8 cellular contexts compared by ENCODE assay signal in genomic region chr6:128519931-128520435, GRCh38. TPM values are rescaled to one million over a fixed set of nuclear protein-coding genes. Genes with fewer than 3 reads are reported as not detected.
DNase-seq lines count a peak whose midpoint lies in the region; ATAC-seq, FAIRE-seq and TF ChIP-seq lines count a peak whose summit lies in the region.

No MANE protein-coding gene starts in this region.

- TF ChIP-seq POLR2A in H1 (IDR thresholded peaks at IDR 0.05; ENCODE audit: control extremely low read depth in 1 of 2, low read depth in 2 of 2, low read length in 2 of 2), result no peak

- H3K36me3 ChIP-seq in CD4-positive, CD25-positive, alpha-beta regulatory T cell (ENCODE audit: control insufficient read depth, insufficient read depth, low read length), result no peaks in the 10 kb centered on the region
- no peaks in the 10 kb centered on the region for H3K36me3 ChIP-seq in H1 (ENCODE audit: control insufficient read depth in 2 of 4, insufficient read depth in 4 of 4, low read length in 3 of 4)

- CTCF ChIA-PET in H1 (lab: Charles Lee; ENCODE audit: partially characterized antibody), result interaction anchor here (0.8 to 2.1 kb wide), 6 partner anchors 25 to 665 kb away, joined by 3 to 9 read pairs (median 3); no protein-coding TSS in a partner anchor

- no peak overlapping the region for H2BK20ac ChIP-seq in H1 (ENCODE audit: low read length)

- ATAC-seq in CD4-positive, CD25-positive, alpha-beta regulatory T cell (ENCODE audit: low read depth in 2 of 2), result peak; percentile 17 to 18
- ATAC-seq in GM21360 (IDR thresholded peaks at IDR 0.05; ENCODE audit: unreplicated experiment), result peak; percentile 17
- peak; percentile 63 for ATAC-seq in stimulated activated memory B cell treated with anti-CD40 and anti-IgM and Interleukin-4, amounts not matched to agents 10 μg/mL and 1 μg/mL and 100 μg/mL, for 72 hours

- peak overlapping the region; percentile 91 for H4K91ac ChIP-seq in H1 (replicated peaks; ENCODE audit: insufficient read length, low read length)

- H3K4me2 ChIP-seq in H1 (ENCODE audit: insufficient read depth in 1 of 2, low read depth in 2 of 2, low read length in 2 of 2), result peak overlapping the region; percentile 95 to 99

- no peak overlapping the region for H2AK5ac ChIP-seq in H1 (ENCODE audit: low read depth, low read length)

- H3K27ac Mint-ChIP-seq in CD4-positive, CD25-positive, alpha-beta regulatory T cell, result peak overlapping the region in 1 of 3 donors; percentile 38
- H3K27ac Mint-ChIP-seq in stimulated activated memory B cell treated with anti-CD40 and anti-IgM and Interleukin-4, amounts not matched to agents 10 μg/mL and 1 μg/mL and 100 μg/mL, for 72 hours, result peak overlapping the region; percentile 53

- no peak for TF ChIP-seq EP300 in H1 (IDR thresholded peaks at IDR 0.05; ENCODE audit: borderline replicate concordance in 1 of 2, low read depth in 2 of 2, low read length in 2 of 2)

- H3K9me3 ChIP-seq in CD4-positive, CD25-positive, alpha-beta regulatory T cell (ENCODE audit: control insufficient read depth in 2 of 2, low read length in 2 of 2), result no peaks in the 10 kb centered on the region
- no peaks in the 10 kb centered on the region for H3K9me3 ChIP-seq in H1 (ENCODE audit: insufficient read depth in 2 of 2, low read depth in 1 of 2, low read length in 1 of 2)

- peak overlapping the region; percentile 95 for H4K5ac ChIP-seq in H1 (ENCODE audit: insufficient read length, low read depth, low read length)

- H3K79me1 ChIP-seq in H1 (ENCODE audit: low read depth, low read length), result peaks cover 4% of the 10 kb centered on the region; the same call in 1 of the 2 replicates

- peak overlapping the region; percentile 46 for H3K4me3 ChIP-seq in CD4-positive, CD25-positive, alpha-beta regulatory T cell (ENCODE audit: low read depth, low read length)
- peak overlapping the region; percentile 37 for H3K4me3 ChIP-seq in HL-60 (replicated peaks; ENCODE audit: insufficient read depth, low read length)
- peak overlapping the region; percentile 88 to 96 (median 92) for H3K4me3 ChIP-seq in H1 (ENCODE audit: extremely low read depth in 1 of 4, insufficient read depth in 2 of 4, low read depth in 3 of 4, low read length in 4 of 4)

- no peak for TF ChIP-seq CTCF in HL-60 (IDR thresholded peaks at IDR 0.05; ENCODE audit: insufficient read depth, low read length)
- TF ChIP-seq CTCF in H1 (IDR thresholded peaks at IDR 0.05; ENCODE audit: control extremely low read depth in 1 of 3, insufficient read depth in 1 of 3, low read depth in 1 of 3, low read length in 3 of 3), result no peak

- POLR2A ChIA-PET in H1 (lab: Charles Lee; ENCODE audit: partially characterized antibody), result interaction anchor here (1.0 to 2.0 kb wide), 17 partner anchors 8 to 713 kb away, joined by 3 to 9 read pairs (median 3); no protein-coding TSS in a partner anchor

- H3K4me1 ChIP-seq in CD4-positive, CD25-positive, alpha-beta regulatory T cell (ENCODE audit: control insufficient read depth, insufficient read depth, low read length, poor library complexity, severe bottlenecking), result peaks cover 18% of the 10 kb centered on the region
- H3K4me1 ChIP-seq in H1 (replicated peaks in 1 of 4; ENCODE audit: control insufficient read depth in 3 of 4, insufficient read depth in 4 of 4, low read length in 3 of 4), result peaks cover 0 to 7% (median 3%) of the 10 kb centered on the region in 4 experiments; a peak in 3 of 7 replicates

- peaks cover 0 to 2% (median 0%) of the 10 kb centered on the region in 7 donors for H3K9me3 Mint-ChIP-seq in CD4-positive, CD25-positive, alpha-beta regulatory T cell
- no peaks in the 10 kb centered on the region for H3K9me3 Mint-ChIP-seq in stimulated activated memory B cell treated with anti-CD40 and anti-IgM and Interleukin-4, amounts not matched to agents 10 μg/mL and 1 μg/mL and 100 μg/mL, for 72 hours

- H3K9ac ChIP-seq in H1 (replicated peaks in 1 of 4; ENCODE audit: extremely low read depth in 1 of 4, low read depth in 3 of 4, low read length in 3 of 4), result peak overlapping the region; percentile 88 to 92 (median 90)

- peak overlapping the region; percentile 50 for H2BK120ac ChIP-seq in H1 (replicated peaks; ENCODE audit: low read depth, low read length)

- H3K27me3 Mint-ChIP-seq in CD4-positive, CD25-positive, alpha-beta regulatory T cell, result peaks cover 67% of the 10 kb centered on the region
- peaks cover 64% of the 10 kb centered on the region for H3K27me3 Mint-ChIP-seq in stimulated activated memory B cell treated with anti-CD40 and anti-IgM and Interleukin-4, amounts not matched to agents 10 μg/mL and 1 μg/mL and 100 μg/mL, for 72 hours

- H3K23ac ChIP-seq in H1 (ENCODE audit: insufficient read length), result no peak overlapping the region

- no peaks in the 10 kb centered on the region for H3K36me3 Mint-ChIP-seq in CD4-positive, CD25-positive, alpha-beta regulatory T cell
- H3K36me3 Mint-ChIP-seq in stimulated activated memory B cell treated with anti-CD40 and anti-IgM and Interleukin-4, amounts not matched to agents 10 μg/mL and 1 μg/mL and 100 μg/mL, for 72 hours, result no peaks in the 10 kb centered on the region

- H2AFZ ChIP-seq in H1 (ENCODE audit: low read length), result 0 out of 2 replicates have a peak overlapping the region, but pooled peaks have one; percentile 38

- TF ChIP-seq RAD21 in H1 (IDR thresholded peaks at IDR 0.05 in 1 of 2, conservative IDR thresholded peaks at IDR 0.05 in 1 of 2; ENCODE audit: low read depth in 2 of 2, low read length in 2 of 2), result no peak

- 2% methylated on average over 39 of the region's 39 CpGs; no CpG with 5 or more reads in 1 of the 2 experiments for WGBS in H1 (ENCODE audit: extremely low coverage in 1 of 2, insufficient coverage in 1 of 2, insufficient read length in 1 of 2, insufficient replicate concordance in 2 of 2, low coverage in 1 of 2, low lambda C conversion rate in 2 of 2, missing lambda C conversion rate in 1 of 2), 2 experiments

- peak overlapping the region; percentile 88 for H3K56ac ChIP-seq in H1 (replicated peaks; ENCODE audit: insufficient read length, low read depth, low read length)

- H3K4me1 Mint-ChIP-seq in CD4-positive, CD25-positive, alpha-beta regulatory T cell, result peaks cover 5 to 21% (median 6%) of the 10 kb centered on the region in 4 donors
- H3K4me1 Mint-ChIP-seq in stimulated activated memory B cell treated with anti-CD40 and anti-IgM and Interleukin-4, amounts not matched to agents 10 μg/mL and 1 μg/mL and 100 μg/mL, for 72 hours, result peaks cover 25% of the 10 kb centered on the region

- H3K14ac ChIP-seq in H1 (ENCODE audit: insufficient read length), result no peak overlapping the region

- peak overlapping the region; percentile 23; the same call in 1 of the 2 replicates for H2BK15ac ChIP-seq in H1 (ENCODE audit: low read length)

- DNase-seq in CD4-positive, CD25-positive, alpha-beta regulatory T cell, result peak in 1 of 3 donors; percentile 46
- no peak for DNase-seq in HL-60 (ENCODE audit: low read depth in 1 of 2, low spot score in 1 of 2)
- peak; percentile 7 to 27 for DNase-seq in activated CD4-positive, alpha-beta T cell treated with anti-CD3 and anti-CD28 coated beads, Interleukin-2, amount 50 U/mL, for 24 hours (ENCODE audit: low read depth in 1 of 2, low spot score in 1 of 2)
- peak in 1 of 2 experiments; percentile 83 for DNase-seq in H1 (ENCODE audit: low read depth in 1 of 2, low spot score in 2 of 2)
- DNase-seq in midbrain (lab: John Stamatoyannopoulos, UW), result peak; percentile 82
- no peak for DNase-seq in RCC 7860 (ENCODE audit: low spot score)

- H2BK12ac ChIP-seq in H1 (ENCODE audit: low read depth, low read length), result peak overlapping the region; percentile 85; the same call in 1 of the 2 replicates

- H3K18ac ChIP-seq in H1 (ENCODE audit: extremely low read depth, low read length), result peak overlapping the region; percentile 91

- FAIRE-seq in H1 (lab: Jason Lieb, UNC) (no peak), RCC 7860 (lab: Jason Lieb, UNC) (no peak)

- H3K4ac ChIP-seq in H1 (replicated peaks; ENCODE audit: insufficient read length, low read depth, low read length), result peak overlapping the region; percentile 84

- peaks cover 5 to 40% of the 10 kb centered on the region in 2 experiments; a peak in 3 of 4 replicates for H3K79me2 ChIP-seq in H1 (ENCODE audit: control insufficient read depth in 1 of 2, insufficient read depth in 2 of 2, low read length in 2 of 2)

- no peak overlapping the region for H3K27ac ChIP-seq in CD4-positive, CD25-positive, alpha-beta regulatory T cell (ENCODE audit: insufficient read depth, low read length, poor library complexity, severe bottlenecking)
- H3K27ac ChIP-seq in HL-60 (replicated peaks) (no peak overlapping the region), H1 (ENCODE audit: low read depth, low read length) (peak overlapping the region; percentile 84)

- peak overlapping the region; percentile 59 to 88 (median 81) for H3K4me3 Mint-ChIP-seq in CD4-positive, CD25-positive, alpha-beta regulatory T cell
- H3K4me3 Mint-ChIP-seq in stimulated activated memory B cell treated with anti-CD40 and anti-IgM and Interleukin-4, amounts not matched to agents 10 μg/mL and 1 μg/mL and 100 μg/mL, for 72 hours, result peak overlapping the region; percentile 84

- peaks cover 9 to 10% of the 10 kb centered on the region in 2 experiments for H4K20me1 ChIP-seq in H1 (replicated peaks in 1 of 2; ENCODE audit: control insufficient read depth in 1 of 2, insufficient read depth in 2 of 2, low read length in 2 of 2)

- peak overlapping the region; percentile 62; the same call in 1 of the 2 replicates for H2BK5ac ChIP-seq in H1 (ENCODE audit: low read depth, low read length)

- H4K8ac ChIP-seq in H1 (ENCODE audit: extremely low read depth, insufficient read depth, low read length), result peak overlapping the region; percentile 98; the same call in 1 of the 2 replicates

- peaks cover 9% of the 10 kb centered on the region for H3K23me2 ChIP-seq in H1 (ENCODE audit: low read depth, low read length)

- H3K27me3 ChIP-seq in CD4-positive, CD25-positive, alpha-beta regulatory T cell (ENCODE audit: control insufficient read depth, insufficient read depth, low read length), result peaks cover 37% of the 10 kb centered on the region
- H3K27me3 ChIP-seq in HL-60 (ENCODE audit: insufficient read depth, poor library complexity, severe bottlenecking) (peaks cover 45% of the 10 kb centered on the region), H1 (replicated peaks in 1 of 4; ENCODE audit: control insufficient read depth in 3 of 4, extremely low read depth in 1 of 4, insufficient read depth in 3 of 4, low read length in 3 of 4) (no peaks in the 10 kb centered on the region; a peak in 1 of 7 replicates)

RNA-seq across cellular contexts. Expression of gene PTPRK, which starts 0.4 kb away (rescaled TPM):
- total RNA-seq in CD4-positive, CD25-positive, alpha-beta regulatory T cell, result 1.0 TPM
- under 1 TPM in 3 of 4 donors, not detected in 1; 0.16 to 0.57 (median 0.34) TPM for polyA plus RNA-seq in CD4-positive, CD25-positive, alpha-beta regulatory T cell
- 47.3 and 52.1 TPM in 2 replicates for total RNA-seq in H1 (2021; fragmentation: NEBNext Ultra II Directional; extraction: Animal tissue kit (Norgen Biotek cat#: 25700))
- 11.4 and 24.4 TPM in 2 replicates for polyA plus RNA-seq in H1 (2011; rRNA removed)
- polyA plus RNA-seq in H1 (2011; cell fraction: cytosol; rRNA removed), result 12.5 TPM
- polyA plus RNA-seq in H1 (2011; cell fraction: nucleus; rRNA removed), result 29.1 TPM
- polyA plus RNA-seq in H1 (2012, experiment 1 of 2), result 18.7 to 30.5 TPM (median 25.7 TPM) in 4 replicates
- polyA plus RNA-seq in H1 (2012, experiment 2 of 2), result 2.5 TPM
- 47.8 TPM for polyA plus RNA-seq in H1 (2013, experiment 1 of 2)
- polyA plus RNA-seq in H1 (2013, experiment 2 of 2), result 49.2 TPM
- polyA minus RNA-seq in H1 (2011; rRNA and poly(A)+ RNA removed), result 54.1 and 78.8 TPM in 2 replicates
- polyA minus RNA-seq in H1 (2011; cell fraction: cytosol; rRNA and poly(A)+ RNA removed), result 31.4 TPM
- 292 TPM for polyA minus RNA-seq in H1 (2011; cell fraction: nucleus; rRNA and poly(A)+ RNA removed)

Comparison
In these comparisons a context has a peak if more than half of its experiments do, and no peak if none do; other contexts are left out.
1. DNase-seq: peak in activated CD4-positive, alpha-beta T cell treated with anti-CD3 and anti-CD28 coated beads, Interleukin-2, amount 50 U/mL, for 24 hours (2 of 2) and midbrain (single experiment); none in HL-60 (0 of 2) and RCC 7860 (single experiment).
2. H3K4me3 ChIP-seq: peak in every context shown above with its lines; median percentile 92 in H1; 46 in CD4-positive, CD25-positive, alpha-beta regulatory T cell; 37 in HL-60.
3. RNA of gene PTPRK, which starts 0.4 kb away (total RNA-seq): 47.3 to 52.1 TPM in H1; 1.0 TPM in CD4-positive, CD25-positive, alpha-beta regulatory T cell (single experiment); every median in the first group is over 10 times any median in the second.
4. Peak in every context shown above with its lines, with median percentiles within 50 percentile points of each other: ATAC-seq.